In genomic region chr9:38067611-38067891, GRCh38 we compare ENCODE assay signal across 8 cellular contexts. TPM values are rescaled to one million over a fixed set of nuclear protein-coding genes. Genes with fewer than 3 reads are reported as not detected.
A peak's percentile ranks its signal among the peaks of the same experiment; 100 is the strongest.
DNase-seq lines count a peak whose midpoint lies in the region; ATAC-seq, FAIRE-seq and TF ChIP-seq lines count a peak whose summit lies in the region.

No MANE protein-coding gene starts in this region.

- POLR2A ChIA-PET in CD8-positive, alpha-beta T cell (lab: Charles Lee) = no interaction called here
- POLR2A ChIA-PET in PC-9 (lab: Charles Lee; ENCODE audit: unreplicated experiment) (interaction anchor here (0.6 kb wide), 1 partner anchor 151 kb away, joined by 4 read pairs; no protein-coding TSS in a partner anchor), HEK293T (lab: Yijun Ruan, JAX) (no interaction called here)

- intact Hi-C loops in CD8-positive, alpha-beta T cell (cut with DNase I, micrococcal nuclease) = loop anchor here in 1 of 2 experiments (5.0 to 10.0 kb wide), 3 partner anchors 283 to 580 kb away; partner anchors contain the start of genes EXOSC3 and POLR1E
- intact Hi-C loops in PC-9 (cut with micrococcal nuclease; ENCODE audit: unreplicated experiment) = loop anchor here (2.0 to 5.0 kb wide), 4 partner anchors 115 to 295 kb away; no protein-coding TSS in a partner anchor

- H3K36me3 Mint-ChIP-seq in CD8-positive, alpha-beta T cell = no peaks in the 10 kb centered on the region

- no peak overlapping the region for H3K27ac ChIP-seq in CD8-positive, alpha-beta T cell (ENCODE audit: low read depth, low read length)
- H3K27ac ChIP-seq in PC-9 (peak overlapping the region; percentile 84), epithelial cell of prostate (peak overlapping the region; percentile 83)

- peaks cover 24% of the 10 kb centered on the region for H3K4me1 ChIP-seq in CD8-positive, alpha-beta T cell (ENCODE audit: insufficient read depth, low read length)
- H3K4me1 ChIP-seq in PC-9 (replicated peaks; ENCODE audit: insufficient read depth) (peaks cover 49% of the 10 kb centered on the region), neuron (ENCODE audit: insufficient read depth, low read length) (peaks cover 22% of the 10 kb centered on the region)

- no peak overlapping the region for H3K27ac Mint-ChIP-seq in CD8-positive, alpha-beta T cell

- H3K27me3 Mint-ChIP-seq in CD8-positive, alpha-beta T cell (ENCODE audit: low read depth) = no peaks in the 10 kb centered on the region

- peaks cover 47% of the 10 kb centered on the region for H4K20me1 ChIP-seq in PC-9 (ENCODE audit: insufficient read depth)

- H2AFZ ChIP-seq in PC-9 (no peak overlapping the region), neuron (ENCODE audit: low read depth, low read length) (peak overlapping the region; percentile 62)

- no peaks in the 10 kb centered on the region for H3K9me2 ChIP-seq in PC-9 (ENCODE audit: insufficient read depth)

- TF ChIP-seq POLR2A in H54 (IDR thresholded peaks at IDR 0.05; ENCODE audit: low read depth, low read length) = no peak

- TF ChIP-seq CTCF in CD8-positive, alpha-beta T cell (IDR thresholded peaks at IDR 0.05) = no peak
- TF ChIP-seq CTCF in PC-9 (conservative IDR thresholded peaks at IDR 0.05) = no peak
- no peak for TF ChIP-seq CTCF in D721Med (IDR thresholded peaks at IDR 0.05; ENCODE audit: insufficient read depth, missing control alignments)

- peak overlapping the region; percentile 85 for H3K4me3 Mint-ChIP-seq in CD8-positive, alpha-beta T cell

- FAIRE-seq in D721Med (lab: Jason Lieb, UNC) (no peak), H54 (lab: Jason Lieb, UNC) (no peak)

- peaks cover 4% of the 10 kb centered on the region for H3K27me3 ChIP-seq in CD8-positive, alpha-beta T cell (ENCODE audit: insufficient read depth, low read length)
- H3K27me3 ChIP-seq in PC-9 (ENCODE audit: insufficient read depth, low read depth) (no peaks in the 10 kb centered on the region), neuron (ENCODE audit: insufficient read depth, low read length) (peaks cover 26% of the 10 kb centered on the region)

- no peak for ATAC-seq in CD8-positive, alpha-beta T cell

- peaks cover 24% of the 10 kb centered on the region for H3K4me1 Mint-ChIP-seq in CD8-positive, alpha-beta T cell (ENCODE audit: low read depth)

- H3K36me3 ChIP-seq in CD8-positive, alpha-beta T cell (ENCODE audit: insufficient read depth, low read length) = no peaks in the 10 kb centered on the region
- H3K36me3 ChIP-seq in PC-9 (ENCODE audit: low read depth) = peaks cover 14% of the 10 kb centered on the region
- H3K36me3 ChIP-seq in neuron (ENCODE audit: insufficient read depth, low read length) = no peaks in the 10 kb centered on the region

- CTCF ChIA-PET in CD8-positive, alpha-beta T cell (lab: Charles Lee) = interaction anchor here (1.6 to 5.2 kb wide), 2 partner anchors 20 to 154 kb away, joined by 8 to 39 read pairs; no protein-coding TSS in a partner anchor
- CTCF ChIA-PET in PC-9 (lab: Charles Lee) (no interaction called here), HEK293T (lab: Yijun Ruan, JAX) (no interaction called here)

- peak overlapping the region; percentile 45 for H3K4me3 ChIP-seq in CD8-positive, alpha-beta T cell (ENCODE audit: low read depth, low read length)
- H3K4me3 ChIP-seq in PC-9 = peak overlapping the region; percentile 90
- peak overlapping the region; percentile 82 for H3K4me3 ChIP-seq in neuron (ENCODE audit: low read length)

- H3K79me2 ChIP-seq in PC-9 (ENCODE audit: low read depth) = peaks cover 61% of the 10 kb centered on the region

- H3F3A ChIP-seq in PC-9 (ENCODE audit: insufficient read depth, low read depth) = peaks cover 18% of the 10 kb centered on the region

- no peaks in the 10 kb centered on the region for H3K9me3 ChIP-seq in CD8-positive, alpha-beta T cell (ENCODE audit: low read length)
- H3K9me3 ChIP-seq in PC-9 (ENCODE audit: insufficient read depth, low read depth) (no peaks in the 10 kb centered on the region), neuron (ENCODE audit: low read length) (no peaks in the 10 kb centered on the region)

- no peak for DNase-seq in CD8-positive, alpha-beta T cell
- DNase-seq in PC-9 = no peak
- no peak for DNase-seq in epithelial cell of prostate (ENCODE audit: low read depth, low spot score)
- no peak for DNase-seq in D721Med (ENCODE audit: insufficient read length, low spot score)
- DNase-seq in H54 (ENCODE audit: insufficient read length, low spot score) = no peak
- DNase-seq in HEK293T (ENCODE audit: extremely low spot score) = no peak
- DNase-seq in amniotic stem cell (lab: John Stamatoyannopoulos, UW) = no peak

- H3K4me2 ChIP-seq in PC-9 = peak overlapping the region; percentile 99

- H3K9me3 Mint-ChIP-seq in CD8-positive, alpha-beta T cell = no peaks in the 10 kb centered on the region

- BruUV-seq in PC-9 (replicated peaks; lab: Mats Ljungman, UMichigan) = no TSS peak

TF ChIP-seq in HEK293T, 16 proteins besides CTCF, POLR2A, EP300 and RAD21:
- no peak for TF ChIP-seq FOXM1 (IDR thresholded peaks at IDR 0.05; ENCODE audit: borderline replicate concordance)
- TF ChIP-seq SUZ12 (IDR thresholded peaks at IDR 0.05) = no peak
- no peak for TF ChIP-seq NFRKB (IDR thresholded peaks at IDR 0.05)
- TF ChIP-seq L3MBTL2 (conservative IDR thresholded peaks at IDR 0.05) = no peak; the same call in 1 of the 2 replicates
- TF ChIP-seq SP1 (IDR thresholded peaks at IDR 0.05) = no peak
- TF ChIP-seq HDGF (IDR thresholded peaks at IDR 0.05; ENCODE audit: borderline replicate concordance) = no peak
- no peak for TF ChIP-seq FOXK2 (IDR thresholded peaks at IDR 0.05)
- TF ChIP-seq ZNF384 (IDR thresholded peaks at IDR 0.05) = no peak
- no peak for TF ChIP-seq FOXA1 (IDR thresholded peaks at IDR 0.05)
- no peak for TF ChIP-seq BHLHE40 (IDR thresholded peaks at IDR 0.05; ENCODE audit: borderline replicate concordance)
- no peak for TF ChIP-seq CTBP1 (IDR thresholded peaks at IDR 0.05; ENCODE audit: borderline replicate concordance)
- TF ChIP-seq TARDBP (IDR thresholded peaks at IDR 0.05) = no peak
- no peak for TF ChIP-seq ELF4 (IDR thresholded peaks at IDR 0.05)
- no peak for TF ChIP-seq PKNOX1 (IDR thresholded peaks at IDR 0.05)
- no peak for TF ChIP-seq ARNT (IDR thresholded peaks at IDR 0.05)
- no peak for TF ChIP-seq LEF1 (IDR thresholded peaks at IDR 0.05; ENCODE audit: borderline replicate concordance)

RNA-seq across cellular contexts. Expression of gene SHB, which starts 1.5 kb away (rescaled TPM):
- total RNA-seq in CD8-positive, alpha-beta T cell = 1 to 10 TPM; 2.4 to 3.0 TPM
- total RNA-seq in PC-9 (2021) = 22.7 and 23.8 TPM in 2 replicates
